Comparison of ENCODE assay signal across 1 cellular context in the genomic region with DNA sequence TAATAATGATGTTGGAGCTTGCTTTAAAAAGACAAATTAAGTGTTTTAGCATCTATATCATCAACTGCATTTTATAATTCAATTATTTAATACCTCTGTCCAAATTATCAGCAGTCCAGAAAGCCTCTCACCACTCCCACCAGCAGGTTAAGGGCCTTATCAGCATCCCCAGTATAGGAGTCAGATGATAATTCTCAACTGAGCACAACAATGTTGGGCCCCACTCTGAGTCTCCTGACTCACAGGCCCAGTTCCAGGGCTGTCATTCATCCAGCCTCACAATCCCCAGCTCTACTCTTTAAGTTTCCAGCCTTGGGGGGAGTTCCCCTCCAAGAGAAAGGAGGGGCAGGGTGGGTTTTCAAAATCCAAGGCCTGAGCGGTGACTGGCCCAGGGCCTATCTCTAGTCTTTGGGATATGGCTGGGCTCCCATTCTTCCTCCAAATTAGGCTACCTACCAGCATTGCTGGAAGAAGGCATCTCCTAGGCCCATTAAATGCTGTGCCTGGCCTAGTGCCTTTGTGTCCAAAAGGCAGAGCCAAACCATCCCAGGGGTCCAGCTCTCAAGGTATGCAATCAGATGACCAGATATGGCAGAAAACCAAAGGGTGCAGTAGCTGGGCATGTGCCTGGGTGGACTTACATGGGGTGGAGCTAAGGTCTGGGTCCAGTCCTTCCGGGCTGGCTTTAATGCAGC.
TF ChIP-seq lines count a peak whose summit lies in the region.

No MANE protein-coding gene starts in this region.

TF ChIP-seq in K562, 482 proteins besides CTCF, POLR2A, EP300 and RAD21 (continued from another document and continues in another):
- TF ChIP-seq TOE1 (IDR thresholded peaks at IDR 0.05; ENCODE audit: borderline replicate concordance) (peak; percentile 34; the same call in 1 of the 2 replicates), TOE1 (CRISPR knock-in tag; IDR thresholded peaks at IDR 0.05; ENCODE audit: borderline replicate concordance, low read depth) (no peak), LCOR (CRISPR knock-in tag; IDR thresholded peaks at IDR 0.05) (0 out of 2 replicates have a peak, but pooled peaks have one; percentile 57), NFYB (IDR thresholded peaks at IDR 0.05; ENCODE audit: extremely low read depth, insufficient read length) (no peak), ZNF174 (CRISPR knock-in tag; IDR thresholded peaks at IDR 0.05) (0 out of 2 replicates have a peak, but pooled peaks have one; percentile 52), MLLT1 (IDR thresholded peaks at IDR 0.05) (no peak), CHD1 (IDR thresholded peaks at IDR 0.05; ENCODE audit: low read length) (no peak), ZNF274 (IDR thresholded peaks at IDR 0.05; ENCODE audit: borderline replicate concordance, low read depth, low read length) (no peak), SAFB (IDR thresholded peaks at IDR 0.05; ENCODE audit: borderline replicate concordance, low read depth, low read length) (no peak), DNMT1 (IDR thresholded peaks at IDR 0.05) (peak; percentile 4; the same call in 1 of the 2 replicates), PRMT5 (CRISPR knock-in tag; IDR thresholded peaks at IDR 0.05) (no peak), ZNF57 (CRISPR knock-in tag; IDR thresholded peaks at IDR 0.05) (no peak), NR2C2 (CRISPR knock-in tag; IDR thresholded peaks at IDR 0.05) (no peak), NR2C2 (tag; IDR thresholded peaks at IDR 0.05) (no peak; the same call in 1 of the 2 replicates), CBFA2T2 (conservative IDR thresholded peaks at IDR 0.05) (peak; percentile 88), MTA2 (IDR thresholded peaks at IDR 0.05; ENCODE audit: low read depth) (peak; percentile 70), SNRNP70 (optimal IDR thresholded peaks at IDR 0.05; ENCODE audit: low read depth, low read length) (no peak), CREM (IDR thresholded peaks at IDR 0.05; ENCODE audit: low read depth) (peak; percentile 54; the same call in 1 of the 2 replicates), NBN (IDR thresholded peaks at IDR 0.05; ENCODE audit: low read depth) (no peak; the same call in 1 of the 2 replicates), CBFA2T3 (IDR thresholded peaks at IDR 0.05) (peak; percentile 94), SMC3 (conservative IDR thresholded peaks at IDR 0.05; ENCODE audit: insufficient read depth, low read depth, low read length) (no peak), HNRNPUL1 (IDR thresholded peaks at IDR 0.05; ENCODE audit: low read length) (no peak), ZNF146 (CRISPR knock-in tag; IDR thresholded peaks at IDR 0.05; ENCODE audit: unreplicated experiment) (no peak), WHSC1 (IDR thresholded peaks at IDR 0.05; ENCODE audit: low read length) (no peak), FUS (optimal IDR thresholded peaks at IDR 0.05; ENCODE audit: low read depth, low read length) (no peak), HDAC8 (tag; IDR thresholded peaks at IDR 0.05) (no peak), ZNF79 (CRISPR knock-in tag; IDR thresholded peaks at IDR 0.05; ENCODE audit: low read depth) (no peak), CEBPB (tag; IDR thresholded peaks at IDR 0.05) (no peak), TSHZ1 (CRISPR knock-in tag; IDR thresholded peaks at IDR 0.05) (no peak), BRD4 (IDR thresholded peaks at IDR 0.05) (no peak), BRF2 (IDR thresholded peaks at IDR 0.05; ENCODE audit: borderline replicate concordance, insufficient read depth, insufficient read length) (no peak), DMBX1 (CRISPR knock-in tag; IDR thresholded peaks at IDR 0.05; ENCODE audit: borderline replicate concordance) (peak; percentile 82), TEAD2 (tag; IDR thresholded peaks at IDR 0.05) (no peak), NCOR1 (IDR thresholded peaks at IDR 0.05) (peak; percentile 85), ELF1 (tag; IDR thresholded peaks at IDR 0.05) (no peak), ETV6 (IDR thresholded peaks at IDR 0.05; ENCODE audit: borderline replicate concordance in 1 of 2, low read depth in 2 of 2, low read length in 1 of 2) (no peak), ETV6 (CRISPR knock-in tag; IDR thresholded peaks at IDR 0.05; ENCODE audit: borderline replicate concordance) (no peak), KDM1A (IDR thresholded peaks at IDR 0.05) (peak; percentile 71 to 84)
- TF ChIP-seq, protein P1, sequence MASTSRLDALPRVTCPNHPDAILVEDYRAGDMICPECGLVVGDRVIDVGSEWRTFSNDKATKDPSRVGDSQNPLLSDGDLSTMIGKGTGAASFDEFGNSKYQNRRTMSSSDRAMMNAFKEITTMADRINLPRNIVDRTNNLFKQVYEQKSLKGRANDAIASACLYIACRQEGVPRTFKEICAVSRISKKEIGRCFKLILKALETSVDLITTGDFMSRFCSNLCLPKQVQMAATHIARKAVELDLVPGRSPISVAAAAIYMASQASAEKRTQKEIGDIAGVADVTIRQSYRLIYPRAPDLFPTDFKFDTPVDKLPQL (IDR thresholded peaks at IDR 0.05; ENCODE audit: extremely low read depth, insufficient read length) = no peak
- TF ChIP-seq, protein P2, sequence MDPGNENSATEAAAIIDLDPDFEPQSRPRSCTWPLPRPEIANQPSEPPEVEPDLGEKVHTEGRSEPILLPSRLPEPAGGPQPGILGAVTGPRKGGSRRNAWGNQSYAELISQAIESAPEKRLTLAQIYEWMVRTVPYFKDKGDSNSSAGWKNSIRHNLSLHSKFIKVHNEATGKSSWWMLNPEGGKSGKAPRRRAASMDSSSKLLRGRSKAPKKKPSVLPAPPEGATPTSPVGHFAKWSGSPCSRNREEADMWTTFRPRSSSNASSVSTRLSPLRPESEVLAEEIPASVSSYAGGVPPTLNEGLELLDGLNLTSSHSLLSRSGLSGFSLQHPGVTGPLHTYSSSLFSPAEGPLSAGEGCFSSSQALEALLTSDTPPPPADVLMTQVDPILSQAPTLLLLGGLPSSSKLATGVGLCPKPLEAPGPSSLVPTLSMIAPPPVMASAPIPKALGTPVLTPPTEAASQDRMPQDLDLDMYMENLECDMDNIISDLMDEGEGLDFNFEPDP (CRISPR knock-in tag; IDR thresholded peaks at IDR 0.05) = 0 out of 2 replicates have a peak, but pooled peaks have one; percentile 31
- TF ChIP-seq, protein P3, sequence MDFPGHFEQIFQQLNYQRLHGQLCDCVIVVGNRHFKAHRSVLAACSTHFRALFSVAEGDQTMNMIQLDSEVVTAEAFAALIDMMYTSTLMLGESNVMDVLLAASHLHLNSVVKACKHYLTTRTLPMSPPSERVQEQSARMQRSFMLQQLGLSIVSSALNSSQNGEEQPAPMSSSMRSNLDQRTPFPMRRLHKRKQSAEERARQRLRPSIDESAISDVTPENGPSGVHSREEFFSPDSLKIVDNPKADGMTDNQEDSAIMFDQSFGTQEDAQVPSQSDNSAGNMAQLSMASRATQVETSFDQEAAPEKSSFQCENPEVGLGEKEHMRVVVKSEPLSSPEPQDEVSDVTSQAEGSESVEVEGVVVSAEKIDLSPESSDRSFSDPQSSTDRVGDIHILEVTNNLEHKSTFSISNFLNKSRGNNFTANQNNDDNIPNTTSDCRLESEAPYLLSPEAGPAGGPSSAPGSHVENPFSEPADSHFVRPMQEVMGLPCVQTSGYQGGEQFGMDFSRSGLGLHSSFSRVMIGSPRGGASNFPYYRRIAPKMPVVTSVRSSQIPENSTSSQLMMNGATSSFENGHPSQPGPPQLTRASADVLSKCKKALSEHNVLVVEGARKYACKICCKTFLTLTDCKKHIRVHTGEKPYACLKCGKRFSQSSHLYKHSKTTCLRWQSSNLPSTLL (IDR thresholded peaks at IDR 0.05) = no peak
- TF ChIP-seq, protein P4, sequence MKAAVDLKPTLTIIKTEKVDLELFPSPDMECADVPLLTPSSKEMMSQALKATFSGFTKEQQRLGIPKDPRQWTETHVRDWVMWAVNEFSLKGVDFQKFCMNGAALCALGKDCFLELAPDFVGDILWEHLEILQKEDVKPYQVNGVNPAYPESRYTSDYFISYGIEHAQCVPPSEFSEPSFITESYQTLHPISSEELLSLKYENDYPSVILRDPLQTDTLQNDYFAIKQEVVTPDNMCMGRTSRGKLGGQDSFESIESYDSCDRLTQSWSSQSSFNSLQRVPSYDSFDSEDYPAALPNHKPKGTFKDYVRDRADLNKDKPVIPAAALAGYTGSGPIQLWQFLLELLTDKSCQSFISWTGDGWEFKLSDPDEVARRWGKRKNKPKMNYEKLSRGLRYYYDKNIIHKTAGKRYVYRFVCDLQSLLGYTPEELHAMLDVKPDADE (conservative IDR thresholded peaks at IDR 0.05; ENCODE audit: control insufficient read depth, low read depth, low read length) = no peak
- TF ChIP-seq, protein P5, sequence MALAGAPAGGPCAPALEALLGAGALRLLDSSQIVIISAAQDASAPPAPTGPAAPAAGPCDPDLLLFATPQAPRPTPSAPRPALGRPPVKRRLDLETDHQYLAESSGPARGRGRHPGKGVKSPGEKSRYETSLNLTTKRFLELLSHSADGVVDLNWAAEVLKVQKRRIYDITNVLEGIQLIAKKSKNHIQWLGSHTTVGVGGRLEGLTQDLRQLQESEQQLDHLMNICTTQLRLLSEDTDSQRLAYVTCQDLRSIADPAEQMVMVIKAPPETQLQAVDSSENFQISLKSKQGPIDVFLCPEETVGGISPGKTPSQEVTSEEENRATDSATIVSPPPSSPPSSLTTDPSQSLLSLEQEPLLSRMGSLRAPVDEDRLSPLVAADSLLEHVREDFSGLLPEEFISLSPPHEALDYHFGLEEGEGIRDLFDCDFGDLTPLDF (CRISPR knock-in tag; IDR thresholded peaks at IDR 0.05) = no peak
- TF ChIP-seq, protein P6, sequence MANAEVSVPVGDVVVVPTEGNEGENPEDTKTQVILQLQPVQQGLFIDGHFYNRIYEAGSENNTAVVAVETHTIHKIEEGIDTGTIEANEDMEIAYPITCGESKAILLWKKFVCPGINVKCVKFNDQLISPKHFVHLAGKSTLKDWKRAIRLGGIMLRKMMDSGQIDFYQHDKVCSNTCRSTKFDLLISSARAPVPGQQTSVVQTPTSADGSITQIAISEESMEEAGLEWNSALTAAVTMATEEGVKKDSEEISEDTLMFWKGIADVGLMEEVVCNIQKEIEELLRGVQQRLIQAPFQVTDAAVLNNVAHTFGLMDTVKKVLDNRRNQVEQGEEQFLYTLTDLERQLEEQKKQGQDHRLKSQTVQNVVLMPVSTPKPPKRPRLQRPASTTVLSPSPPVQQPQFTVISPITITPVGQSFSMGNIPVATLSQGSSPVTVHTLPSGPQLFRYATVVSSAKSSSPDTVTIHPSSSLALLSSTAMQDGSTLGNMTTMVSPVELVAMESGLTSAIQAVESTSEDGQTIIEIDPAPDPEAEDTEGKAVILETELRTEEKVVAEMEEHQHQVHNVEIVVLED (CRISPR knock-in tag; IDR thresholded peaks at IDR 0.05) = no peak
- TF ChIP-seq, protein P7, sequence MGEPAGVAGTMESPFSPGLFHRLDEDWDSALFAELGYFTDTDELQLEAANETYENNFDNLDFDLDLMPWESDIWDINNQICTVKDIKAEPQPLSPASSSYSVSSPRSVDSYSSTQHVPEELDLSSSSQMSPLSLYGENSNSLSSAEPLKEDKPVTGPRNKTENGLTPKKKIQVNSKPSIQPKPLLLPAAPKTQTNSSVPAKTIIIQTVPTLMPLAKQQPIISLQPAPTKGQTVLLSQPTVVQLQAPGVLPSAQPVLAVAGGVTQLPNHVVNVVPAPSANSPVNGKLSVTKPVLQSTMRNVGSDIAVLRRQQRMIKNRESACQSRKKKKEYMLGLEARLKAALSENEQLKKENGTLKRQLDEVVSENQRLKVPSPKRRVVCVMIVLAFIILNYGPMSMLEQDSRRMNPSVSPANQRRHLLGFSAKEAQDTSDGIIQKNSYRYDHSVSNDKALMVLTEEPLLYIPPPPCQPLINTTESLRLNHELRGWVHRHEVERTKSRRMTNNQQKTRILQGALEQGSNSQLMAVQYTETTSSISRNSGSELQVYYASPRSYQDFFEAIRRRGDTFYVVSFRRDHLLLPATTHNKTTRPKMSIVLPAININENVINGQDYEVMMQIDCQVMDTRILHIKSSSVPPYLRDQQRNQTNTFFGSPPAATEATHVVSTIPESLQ (CRISPR knock-in tag; IDR thresholded peaks at IDR 0.05) = no peak
